8 cellular contexts compared by ENCODE assay signal in genomic region chr1:153945795-153946621, GRCh38. TPM values are rescaled to one million over a fixed set of nuclear protein-coding genes. Genes with fewer than 3 reads are reported as not detected.
DNase-seq lines count a peak whose midpoint lies in the region; ATAC-seq lines count a peak whose summit lies in the region.

No MANE protein-coding gene starts in this region.

- H3K36me3 ChIP-seq in iPS DF 6.9 (ENCODE audit: control insufficient read depth, insufficient read depth, low read length) (peaks cover 22% of the 10 kb centered on the region), skeletal muscle satellite cell (ENCODE audit: insufficient read depth, low read length) (peaks cover 39% of the 10 kb centered on the region)

- peaks cover 13% of the 10 kb centered on the region for H3K4me1 Mint-ChIP-seq in T-helper 2 cell treated with Interferon-gamma antibody and Interleukin-4, amounts not matched to agents 5 μg/mL and 100 μg/mL, for 36 hours (ENCODE audit: low read depth)

- H3K27me3 ChIP-seq in iPS DF 6.9 (ENCODE audit: control insufficient read depth, insufficient read depth, low read length) (no peaks in the 10 kb centered on the region), skeletal muscle satellite cell (ENCODE audit: control insufficient read depth, insufficient read depth, low read length) (no peaks in the 10 kb centered on the region)

- H3K27ac ChIP-seq in iPS DF 6.9 (ENCODE audit: low read length), result no peak overlapping the region

- peaks cover 65% of the 10 kb centered on the region for H3K36me3 Mint-ChIP-seq in T-helper 2 cell treated with Interferon-gamma antibody and Interleukin-4, amounts not matched to agents 5 μg/mL and 100 μg/mL, for 36 hours (ENCODE audit: low read depth)

- in situ Hi-C loops in G401 (cut with HindIII; ENCODE audit: low sequenced_read_pairs), result loop anchor here (25.0 kb wide), 1 partner anchor 134 kb away; no protein-coding TSS in a partner anchor
- in situ Hi-C loops in KBM-7 (cut with MboI; ENCODE audit: low pct_unique_long_range_greater_than_20kb, low sequenced_read_pairs), result no loop called here

- H3K4me1 ChIP-seq in iPS DF 6.9 (ENCODE audit: control insufficient read depth, insufficient read depth, low read length), result peaks cover 3% of the 10 kb centered on the region
- peaks cover 12% of the 10 kb centered on the region for H3K4me1 ChIP-seq in skeletal muscle satellite cell (ENCODE audit: control insufficient read depth, insufficient read depth, low read length)

- peak overlapping the region; percentile 84 for H3K9ac ChIP-seq in skeletal muscle satellite cell (ENCODE audit: low read depth, low read length)

- H3K27me3 Mint-ChIP-seq in T-helper 2 cell treated with Interferon-gamma antibody and Interleukin-4, amounts not matched to agents 5 μg/mL and 100 μg/mL, for 36 hours (ENCODE audit: low read depth), result no peaks in the 10 kb centered on the region

- H3K9me3 ChIP-seq in iPS DF 6.9 (ENCODE audit: control insufficient read depth, insufficient read depth, low read length) (no peaks in the 10 kb centered on the region), skeletal muscle satellite cell (replicated peaks; ENCODE audit: low read length) (no peaks in the 10 kb centered on the region)

- no CpG with 5 or more reads among the region's 95 CpGs for WGBS in iPS DF 6.9 (ENCODE audit: insufficient coverage, insufficient read length)

- peak overlapping the region; percentile 93 for H3K4me3 ChIP-seq in iPS DF 6.9 (ENCODE audit: low read length)
- peak overlapping the region; percentile 89 for H3K4me3 ChIP-seq in skeletal muscle satellite cell (ENCODE audit: low read length)

- peak overlapping the region; percentile 94 for H3K4me3 Mint-ChIP-seq in T-helper 2 cell treated with Interferon-gamma antibody and Interleukin-4, amounts not matched to agents 5 μg/mL and 100 μg/mL, for 36 hours

- H3K27ac Mint-ChIP-seq in T-helper 2 cell treated with Interferon-gamma antibody and Interleukin-4, amounts not matched to agents 5 μg/mL and 100 μg/mL, for 36 hours, result peak overlapping the region; percentile 97

- DNase-seq in G401 (ENCODE audit: low spot score) (peak; percentile 68), KBM-7 (peak; percentile 95), astrocyte of the hippocampus (ENCODE audit: low read depth, low spot score) (peak; percentile 81), iPS DF 6.9 (ENCODE audit: low read depth, low spot score) (no peak), DMS114 treated with DMSO at 0.1 percent for 48 hours (lab: John Stamatoyannopoulos, UW; ENCODE audit: unreplicated experiment) (no peak)
- peak; percentile 74 for DNase-seq in T-helper 2 cell treated with Interferon-gamma antibody and Interleukin-4, amounts not matched to agents 5 μg/mL and 100 μg/mL, for 36 hours (ENCODE audit: low spot score)

- ATAC-seq in GM21737 (IDR thresholded peaks at IDR 0.05; ENCODE audit: unreplicated experiment), result peak; percentile 60

- no peaks in the 10 kb centered on the region for H3K9me3 Mint-ChIP-seq in T-helper 2 cell treated with Interferon-gamma antibody and Interleukin-4, amounts not matched to agents 5 μg/mL and 100 μg/mL, for 36 hours

- H3K4me2 ChIP-seq in skeletal muscle satellite cell (ENCODE audit: low read length), result peak overlapping the region; percentile 86

RNA-seq across cellular contexts. Expression of gene DENND4B, which starts 0.5 kb away (rescaled TPM):
- 7.8 and 9.3 TPM in 2 replicates for total RNA-seq in G401 (2014; rRNA removed; shearing (Covaris generic))
- 15.2 and 16.2 TPM in 2 replicates for total RNA-seq in skeletal muscle satellite cell (2012; rRNA removed)

RNA-seq across cellular contexts. Expression of gene CRTC2, which starts 12.4 kb away (rescaled TPM):
- total RNA-seq in G401 (2014; rRNA removed; shearing (Covaris generic)), result 3.6 and 7.2 TPM in 2 replicates
- 4.6 and 5.2 TPM in 2 replicates for total RNA-seq in skeletal muscle satellite cell (2012; rRNA removed)

RNA-seq across cellular contexts. Expression of gene SLC39A1, which starts 17.3 kb away (rescaled TPM):
- 251 and 259 TPM in 2 replicates for total RNA-seq in G401 (2014; rRNA removed; shearing (Covaris generic))
- total RNA-seq in skeletal muscle satellite cell (2012; rRNA removed), result 68.4 and 71.9 TPM in 2 replicates

RNA-seq across cellular contexts. Expression of gene CREB3L4, which starts 21.7 kb away (rescaled TPM):
- 12.0 and 13.4 TPM in 2 replicates for total RNA-seq in G401 (2014; rRNA removed; shearing (Covaris generic))
- total RNA-seq in skeletal muscle satellite cell (2012; rRNA removed), result 5.0 and 7.1 TPM in 2 replicates

RNA-seq across cellular contexts. Expression of gene GATAD2B, which starts 23.2 kb away (rescaled TPM):
- total RNA-seq in G401 (2014; rRNA removed; shearing (Covaris generic)), result 5.0 and 5.8 TPM in 2 replicates
- 3.9 and 5.3 TPM in 2 replicates for total RNA-seq in skeletal muscle satellite cell (2012; rRNA removed)

Comparison
In these comparisons a context has a peak if more than half of its experiments do, and no peak if none do; other contexts are left out.
1. DNase-seq: peak in G401 (single experiment), KBM-7 (single experiment), T-helper 2 cell treated with Interferon-gamma antibody and Interleukin-4, amounts not matched to agents 5 μg/mL and 100 μg/mL, for 36 hours (single experiment) and astrocyte of the hippocampus (single experiment); none in iPS DF 6.9 (single experiment) and DMS114 treated with DMSO at 0.1 percent for 48 hours (single experiment).